Comparison of ENCODE assay signal across 13 cellular contexts in genomic region chr9:98091735-98092632, GRCh38. TPM values are rescaled to one million over a fixed set of nuclear protein-coding genes. Genes with fewer than 3 reads are reported as not detected.
DNase-seq lines count a peak whose midpoint lies in the region; ATAC-seq and TF ChIP-seq lines count a peak whose summit lies in the region.
"Had no signal": no experiment of that assay in that cellular context is flagged by ENCODE, and none has a peak within 500 bp of the region (broad histone marks: within the 10 kb centered on the region; RNA-seq: fewer than 3 reads in every experiment).

No MANE protein-coding gene starts in this region.

- no peaks in the 10 kb centered on the region for H3K9me3 Mint-ChIP-seq in activated naive CD4-positive, alpha-beta T cell treated with anti-CD3 and anti-CD28 coated beads, Interleukin-2, amount 50 U/mL, for 72 hours
- no peaks in the 10 kb centered on the region for H3K9me3 Mint-ChIP-seq in activated T-helper 2 cell treated with anti-CD3 and anti-CD28 coated beads, Interferon-gamma antibody, Interleukin-2, Interleukin-4, amounts not matched to agents 10 μg/mL and 5 μg/mL and 100 μg/mL, durations not matched to agents 14 hours and 24 hours and 36 hours
- H3K9me3 Mint-ChIP-seq: natural killer cell treated with Interleukin-12 subunit alpha and Interleukin-12 subunit beta and Interleukin-15 and Interleukin-18, amount 100 ng/mL, for 72 hours had no signal

- TF ChIP-seq CTCF in thoracic aorta (IDR thresholded peaks at IDR 0.05) = no peak

- H3K4me1 ChIP-seq in thoracic aorta (ENCODE audit: control insufficient read depth in 1 of 2, low read depth in 2 of 2) = peaks cover 0 to 6% of the 10 kb centered on the region in 2 donors

- no peak overlapping the region for H3K27ac ChIP-seq in thoracic aorta

- no peaks in the 10 kb centered on the region for H3K36me3 ChIP-seq in thoracic aorta

- peaks cover 25% of the 10 kb centered on the region for H3K4me1 Mint-ChIP-seq in activated T-helper 2 cell treated with anti-CD3 and anti-CD28 coated beads, Interferon-gamma antibody, Interleukin-2, Interleukin-4, amounts not matched to agents 10 μg/mL and 5 μg/mL and 100 μg/mL, durations not matched to agents 14 hours and 24 hours and 36 hours (ENCODE audit: low read depth)

- H3K27me3 Mint-ChIP-seq in activated T-helper 2 cell treated with anti-CD3 and anti-CD28 coated beads, Interferon-gamma antibody, Interleukin-2, Interleukin-4, amounts not matched to agents 10 μg/mL and 5 μg/mL and 100 μg/mL, durations not matched to agents 14 hours and 24 hours and 36 hours (ENCODE audit: low read depth) = no peaks in the 10 kb centered on the region
- H3K27me3 Mint-ChIP-seq: natural killer cell treated with Interleukin-12 subunit alpha and Interleukin-12 subunit beta and Interleukin-15 and Interleukin-18, amount 100 ng/mL, for 72 hours had no signal

- no peaks in the 10 kb centered on the region for H3K9me3 ChIP-seq in thoracic aorta

- H3K4me3 Mint-ChIP-seq in activated T-helper 2 cell treated with anti-CD3 and anti-CD28 coated beads, Interferon-gamma antibody, Interleukin-2, Interleukin-4, amounts not matched to agents 10 μg/mL and 5 μg/mL and 100 μg/mL, durations not matched to agents 14 hours and 24 hours and 36 hours (ENCODE audit: low read depth) = no peak overlapping the region
- H3K4me3 Mint-ChIP-seq: natural killer cell treated with Interleukin-12 subunit alpha and Interleukin-12 subunit beta and Interleukin-15 and Interleukin-18, amount 100 ng/mL, for 72 hours had no signal

- peaks cover under 1 to 24% of the 10 kb centered on the region in 2 donors for H3K36me3 Mint-ChIP-seq in activated naive CD4-positive, alpha-beta T cell treated with anti-CD3 and anti-CD28 coated beads, Interleukin-2, amount 50 U/mL, for 72 hours
- H3K36me3 Mint-ChIP-seq in activated T-helper 2 cell treated with anti-CD3 and anti-CD28 coated beads, Interferon-gamma antibody, Interleukin-2, Interleukin-4, amounts not matched to agents 10 μg/mL and 5 μg/mL and 100 μg/mL, durations not matched to agents 14 hours and 24 hours and 36 hours (ENCODE audit: low read depth) = peaks cover 62% of the 10 kb centered on the region

- no peak for ATAC-seq in activated naive CD4-positive, alpha-beta T cell treated with anti-CD3 and anti-CD28 coated beads, Interleukin-2, amount 50 U/mL, for 72 hours
- no peak for ATAC-seq in thoracic aorta (ENCODE audit: insufficient number of reproducible peaks, low FRiP score, low read depth)
- ATAC-seq: HepG2; natural killer cell treated with Interleukin-12 subunit alpha and Interleukin-12 subunit beta and Interleukin-15 and Interleukin-18, amount 100 ng/mL, for 72 hours had no signal

- intact Hi-C loops in activated T-helper 2 cell treated with anti-CD3 and anti-CD28 coated beads, Interferon-gamma antibody, Interleukin-2, Interleukin-4, amounts not matched to agents 10 μg/mL and 5 μg/mL and 100 μg/mL, durations not matched to agents 14 hours and 24 hours and 36 hours (cut with micrococcal nuclease) = no loop called here

- no peak for DNase-seq in activated naive CD4-positive, alpha-beta T cell treated with anti-CD3 and anti-CD28 coated beads, Interleukin-2, amount 50 U/mL, for 72 hours (ENCODE audit: low spot score in 2 of 2)
- no peak for DNase-seq in activated naive CD4-positive, alpha-beta T cell (lab: John Stamatoyannopoulos, UW)
- DNase-seq in activated T-helper 2 cell treated with anti-CD3 and anti-CD28 coated beads, Interferon-gamma antibody, Interleukin-2, Interleukin-4, amounts not matched to agents 10 μg/mL and 5 μg/mL and 100 μg/mL, durations not matched to agents 14 hours and 24 hours and 36 hours (ENCODE audit: low spot score) = no peak
- peak; percentile 54 for DNase-seq in iPS-NIHi7 (ENCODE audit: extremely low spot score)
- no peak for DNase-seq in thoracic aorta (ENCODE audit: low spot score)
- DNase-seq in NCI-H1436 (lab: John Stamatoyannopoulos, UW) = no peak
- DNase-seq in NCI-H1694 treated with DMSO at 0.1 percent for 48 hours (lab: John Stamatoyannopoulos, UW) = no peak
- DNase-seq in activated CD4-positive, alpha-beta T cell treated with anti-CD3 and anti-CD28 coated beads, Interleukin-2, amount 50 U/mL, for 1 hour = no peak
- DNase-seq: kidney, NCI-H146, SW 1271 had no signal

- H3K4me3 ChIP-seq in thoracic aorta = peak overlapping the region; percentile 9

- H3K27ac Mint-ChIP-seq in activated naive CD4-positive, alpha-beta T cell treated with anti-CD3 and anti-CD28 coated beads, Interleukin-2, amount 50 U/mL, for 72 hours = peak overlapping the region; percentile 25 to 52
- H3K27ac Mint-ChIP-seq in activated T-helper 2 cell treated with anti-CD3 and anti-CD28 coated beads, Interferon-gamma antibody, Interleukin-2, Interleukin-4, amounts not matched to agents 10 μg/mL and 5 μg/mL and 100 μg/mL, durations not matched to agents 14 hours and 24 hours and 36 hours = peak overlapping the region; percentile 54

- no peaks in the 10 kb centered on the region for H3K27me3 ChIP-seq in thoracic aorta (replicated peaks; ENCODE audit: insufficient read depth)

RNA-seq across cellular contexts. Expression of gene TRIM14, which starts 27.0 kb away (rescaled TPM):
- 10 to 100 TPM; 37.3 to 59.3 TPM for total RNA-seq in activated naive CD4-positive, alpha-beta T cell treated with anti-CD3 and anti-CD28 coated beads, Interleukin-2, amount 50 U/mL, for 72 hours
- total RNA-seq in activated T-helper 2 cell treated with anti-CD3 and anti-CD28 coated beads, Interferon-gamma antibody, Interleukin-2, Interleukin-4, amounts not matched to agents 10 μg/mL and 5 μg/mL and 100 μg/mL, durations not matched to agents 14 hours and 24 hours and 36 hours = 37.7 and 41.5 TPM in 2 replicates
- total RNA-seq in thoracic aorta = 10 to 100 TPM in 1 of 2 donors, 1 to 10 TPM in 1; 5.9 to 22.5 TPM

RNA-seq across cellular contexts. Expression of gene NANS, which starts 35.5 kb away (rescaled TPM):
- total RNA-seq in activated naive CD4-positive, alpha-beta T cell treated with anti-CD3 and anti-CD28 coated beads, Interleukin-2, amount 50 U/mL, for 72 hours = 10 to 100 TPM; 55.9 to 60.0 TPM
- 63.4 and 64.7 TPM in 2 replicates for total RNA-seq in activated T-helper 2 cell treated with anti-CD3 and anti-CD28 coated beads, Interferon-gamma antibody, Interleukin-2, Interleukin-4, amounts not matched to agents 10 μg/mL and 5 μg/mL and 100 μg/mL, durations not matched to agents 14 hours and 24 hours and 36 hours
- total RNA-seq in thoracic aorta = 10 to 100 TPM; 60.9 to 73.1 TPM
